Comparison of ENCODE assay signal across 26 cellular contexts in the genomic region with DNA sequence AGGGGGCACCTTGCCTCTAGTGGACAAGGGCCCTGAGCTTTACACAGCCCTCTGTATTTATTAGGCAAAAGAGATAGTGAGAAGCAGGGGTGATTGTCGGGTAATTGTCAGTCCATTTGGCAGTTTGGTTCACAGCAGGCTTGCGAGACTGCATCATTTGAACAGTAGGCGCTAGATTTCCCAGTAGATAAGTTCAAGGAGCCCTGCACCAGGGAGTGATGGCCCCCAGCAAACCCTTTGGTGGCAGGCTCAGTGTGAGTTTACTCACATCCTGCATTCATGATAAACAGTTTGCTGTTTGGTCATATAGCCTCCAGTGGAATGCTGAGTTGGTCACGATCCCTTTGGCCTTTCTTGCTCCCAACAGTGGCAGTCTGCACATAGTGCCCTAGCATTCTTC. TPM values are rescaled to one million over a fixed set of nuclear protein-coding genes. Genes with fewer than 3 reads are reported as not detected.
DNase-seq lines count a peak whose midpoint lies in the region; ATAC-seq and TF ChIP-seq lines count a peak whose summit lies in the region.
"Had no signal": no experiment of that assay in that cellular context is flagged by ENCODE, and none has a peak within 500 bp of the region (broad histone marks: within the 10 kb centered on the region; RNA-seq: fewer than 3 reads in every experiment).

No MANE protein-coding gene starts in this region.

- H3K4me1 ChIP-seq in GM23338 (ENCODE audit: insufficient read depth) (peaks cover 27% of the 10 kb centered on the region), mesendoderm (ENCODE audit: control insufficient read depth, low read depth, low read length) (peaks cover 9% of the 10 kb centered on the region)
- H3K4me1 ChIP-seq: SJCRH30 had no signal

- TF ChIP-seq CTCF in GM23338 (conservative IDR thresholded peaks at IDR 0.05; ENCODE audit: low read depth in 2 of 2) (no peak), WTC11 (IDR thresholded peaks at IDR 0.05) (no peak)

- peak overlapping the region; percentile 52 for H2BK5ac ChIP-seq in mesendoderm (ENCODE audit: low read length)

- no peaks in the 10 kb centered on the region for H3K79me2 ChIP-seq in GM23338 (replicated peaks; ENCODE audit: insufficient read depth)
- no peaks in the 10 kb centered on the region for H3K79me2 ChIP-seq in mesendoderm (ENCODE audit: control insufficient read depth, insufficient read depth, low read length)

- H3K4me1 Mint-ChIP-seq in GM23338, result peaks cover 26% of the 10 kb centered on the region
- H3K4me1 Mint-ChIP-seq in WTC11, result peaks cover 32% of the 10 kb centered on the region
- H3K4me1 Mint-ChIP-seq: CD8-positive, alpha-beta memory T cell had no signal

- no peak for ATAC-seq in GM23338
- ATAC-seq in WTC11, result no peak
- ATAC-seq in GM21786 (IDR thresholded peaks at IDR 0.05; ENCODE audit: unreplicated experiment), result no peak
- ATAC-seq in GM18909 (IDR thresholded peaks at IDR 0.05; ENCODE audit: poor library complexity, unreplicated experiment), result no peak
- ATAC-seq: PC-3, Right ventricle myocardium inferior, SK-N-SH treated with all-trans-retinoic acid at 6 μM for 48 hours had no signal

- H3K18ac ChIP-seq in mesendoderm (ENCODE audit: low read length), result no peak overlapping the region

- H2AFZ ChIP-seq in GM23338, result no peak overlapping the region
- H2AFZ ChIP-seq: GM23248 had no signal

- H3K27ac ChIP-seq in GM23338 (ENCODE audit: low read depth), result no peak overlapping the region
- H3K27ac ChIP-seq in mesendoderm (ENCODE audit: low read depth, low read length), result no peak overlapping the region
- H3K27ac ChIP-seq: C4-2B, GM23248, SJCRH30 had no signal

- no peaks in the 10 kb centered on the region for H4K20me1 ChIP-seq in GM23338 (replicated peaks; ENCODE audit: insufficient read depth)

- no peak overlapping the region for H4K5ac ChIP-seq in mesendoderm (ENCODE audit: low read length)

- H3K9me3 Mint-ChIP-seq in GM23338 (no peaks in the 10 kb centered on the region), WTC11 (peaks cover 7% of the 10 kb centered on the region)
- H3K9me3 Mint-ChIP-seq: CD8-positive, alpha-beta memory T cell had no signal

- H3K4ac ChIP-seq in mesendoderm (ENCODE audit: low read depth, low read length), result no peak overlapping the region

- H2BK15ac ChIP-seq in mesendoderm (replicated peaks; ENCODE audit: low read depth), result no peak overlapping the region

- peak overlapping the region; percentile 28 for H3K56ac ChIP-seq in mesendoderm (ENCODE audit: low read length)

- H2BK120ac ChIP-seq in mesendoderm (ENCODE audit: low read depth, low read length), result no peak overlapping the region

- H3K27me3 Mint-ChIP-seq in GM23338 (ENCODE audit: insufficient read depth, low read depth, poor library complexity) (peaks cover 5% of the 10 kb centered on the region), WTC11 (ENCODE audit: low read depth) (no peaks in the 10 kb centered on the region)
- H3K27me3 Mint-ChIP-seq: CD8-positive, alpha-beta memory T cell had no signal

- H3K4me3 ChIP-seq in GM23338, result no peak overlapping the region
- H3K4me3 ChIP-seq in mesendoderm (ENCODE audit: low read length), result no peak overlapping the region
- H3K4me3 ChIP-seq: GM23248, HAP-1, SJCRH30 had no signal

- H3K36me3 Mint-ChIP-seq in GM23338 (ENCODE audit: low read depth), result peaks cover 32% of the 10 kb centered on the region
- H3K36me3 Mint-ChIP-seq in WTC11, result peaks cover 39% of the 10 kb centered on the region

- CTCF ChIA-PET in WTC11 (lab: Charles Lee), result no interaction called here

- H3K9ac ChIP-seq in mesendoderm (ENCODE audit: low read length), result no peak overlapping the region
- H3K9ac ChIP-seq: GM23248 had no signal

- no peaks in the 10 kb centered on the region for H3K79me1 ChIP-seq in mesendoderm (ENCODE audit: low read length)

- no peak overlapping the region for H4K8ac ChIP-seq in mesendoderm (ENCODE audit: low read depth, low read length)

- DNase-seq in GM23338 (ENCODE audit: low spot score) (no peak), WTC11 (ENCODE audit: low spot score) (no peak), mesendoderm (peak; percentile 97), DMS79 (lab: John Stamatoyannopoulos, UW) (no peak), DMS 273 (lab: John Stamatoyannopoulos, UW; ENCODE audit: unreplicated experiment) (no peak)
- DNase-seq: CD8-positive, alpha-beta memory T cell; GF-D8; GM23248; KBM-7; MV-4-11; NCI-H1105; NCI-H146; NCI-H1930; NCI-H2107; NCI-H446 treated with DMSO at 0.1 percent for 48 hours; NCI-H526; NCI-H82; NK-92 treated with Interleukin-12 subunit alpha and Interleukin-12 subunit beta, amount 100 ng/mL, for 24 hours; PC-3; SJCRH30 had no signal

- no CpG with 5 or more reads among the region's 4 CpGs for WGBS in mesendoderm (ENCODE audit: extremely low coverage, insufficient coverage, low lambda C conversion rate)

- H3K4me3 Mint-ChIP-seq in GM23338 (no peak overlapping the region), WTC11 (no peak overlapping the region)
- H3K4me3 Mint-ChIP-seq: CD8-positive, alpha-beta memory T cell had no signal

- H3F3A ChIP-seq in GM23338 (replicated peaks; ENCODE audit: low read depth), result no peaks in the 10 kb centered on the region

- POLR2A ChIA-PET in WTC11 (lab: Charles Lee), result no interaction called here

- H3K36me3 ChIP-seq in GM23338 (ENCODE audit: insufficient read depth) (peaks cover 10% of the 10 kb centered on the region), mesendoderm (ENCODE audit: control insufficient read depth, insufficient read depth, low read length) (no peaks in the 10 kb centered on the region)

- H3K23ac ChIP-seq in mesendoderm (ENCODE audit: low read length), result no peak overlapping the region

- no peaks in the 10 kb centered on the region for H3K9me2 ChIP-seq in GM23338 (ENCODE audit: insufficient read depth)

- no peak overlapping the region for H2AK5ac ChIP-seq in mesendoderm (ENCODE audit: low read length)

- H3K27ac Mint-ChIP-seq in GM23338, result peak overlapping the region; percentile 37; the same call in 1 of the 2 replicates
- 0 out of 2 replicates have a peak overlapping the region, but pooled peaks have one; percentile 2 for H3K27ac Mint-ChIP-seq in WTC11

- H3K27me3 ChIP-seq in GM23338 (ENCODE audit: insufficient read depth) (no peaks in the 10 kb centered on the region), mesendoderm (ENCODE audit: insufficient read depth, low read length, poor library complexity) (no peaks in the 10 kb centered on the region)
- H3K27me3 ChIP-seq: SJCRH30 had no signal

- H3K4me2 ChIP-seq in GM23338 (no peak overlapping the region), mesendoderm (ENCODE audit: low read length) (no peak overlapping the region)

TF ChIP-seq in GM23338, 12 proteins besides CTCF, POLR2A, EP300 and RAD21 (continues in another document):
- no peak for TF ChIP-seq ZNF114 (CRISPR knock-in tag; IDR thresholded peaks at IDR 0.05)
- no peak for TF ChIP-seq ZNF331 (CRISPR knock-in tag; IDR thresholded peaks at IDR 0.05; ENCODE audit: low read depth)
- TF ChIP-seq NANOG (IDR thresholded peaks at IDR 0.05; ENCODE audit: borderline replicate concordance), result no peak
- no peak for TF ChIP-seq POLR2AphosphoS5 (IDR thresholded peaks at IDR 0.05; ENCODE audit: low read depth)

TF ChIP-seq in WTC11, 78 proteins besides CTCF, POLR2A, EP300 and RAD21:
- TF ChIP-seq ZNF425 (CRISPR knock-in tag; conservative IDR thresholded peaks at IDR 0.05), result no peak
- no peak for TF ChIP-seq NFATC4 (CRISPR knock-in tag; IDR thresholded peaks at IDR 0.05)
- TF ChIP-seq TCF7 (CRISPR knock-in tag; IDR thresholded peaks at IDR 0.05; ENCODE audit: low read depth), result no peak
- TF ChIP-seq CREM (CRISPR knock-in tag; IDR thresholded peaks at IDR 0.05), result no peak
- TF ChIP-seq FOXJ3 (CRISPR knock-in tag; IDR thresholded peaks at IDR 0.05; ENCODE audit: borderline replicate concordance), result no peak
- TF ChIP-seq ELF4 (CRISPR knock-in tag; IDR thresholded peaks at IDR 0.05; ENCODE audit: low read depth), result no peak
- TF ChIP-seq PRRX2 (CRISPR knock-in tag; IDR thresholded peaks at IDR 0.05), result no peak
- TF ChIP-seq TP53 (CRISPR knock-in tag; IDR thresholded peaks at IDR 0.05), result no peak
- no peak for TF ChIP-seq ZNF121 (CRISPR knock-in tag; IDR thresholded peaks at IDR 0.05)

RNA-seq across cellular contexts. Expression of gene MARCHF5, which starts 59.4 kb away (rescaled TPM):
- 14.2 and 15.6 TPM in 2 replicates for total RNA-seq in GM23338 (2014; rRNA removed; shearing (Covaris generic))
- polyA plus RNA-seq in GM23338 (2016; fragmentation: Nextera tagmentation; extraction: Ambion mirVana), result 11.1 and 12.9 TPM in 2 replicates
- 26.7 to 32.2 TPM (median 26.8 TPM) in 3 replicates for total RNA-seq in WTC11 (2021)
- 12.0 TPM for polyA plus RNA-seq in mesendoderm (2013, experiment 1 of 2)
- 11.7 TPM for polyA plus RNA-seq in mesendoderm (2013, experiment 2 of 2)

RNA-seq across cellular contexts. Expression of gene CPEB3, which starts 59.5 kb away (rescaled TPM):
- total RNA-seq in GM23338 (2014; rRNA removed; shearing (Covaris generic)), result 1.6 and 1.9 TPM in 2 replicates
- polyA plus RNA-seq in GM23338 (2016; fragmentation: Nextera tagmentation; extraction: Ambion mirVana), result 0.74 and 0.82 TPM in 2 replicates
- 1.9 to 2.4 TPM (median 2.4 TPM) in 3 replicates for total RNA-seq in WTC11 (2021)
- 0.49 TPM for polyA plus RNA-seq in mesendoderm (2013, experiment 1 of 2)
- 0.49 TPM for polyA plus RNA-seq in mesendoderm (2013, experiment 2 of 2)
